ENCODE assay signal across 1 cellular context in the genomic region with DNA sequence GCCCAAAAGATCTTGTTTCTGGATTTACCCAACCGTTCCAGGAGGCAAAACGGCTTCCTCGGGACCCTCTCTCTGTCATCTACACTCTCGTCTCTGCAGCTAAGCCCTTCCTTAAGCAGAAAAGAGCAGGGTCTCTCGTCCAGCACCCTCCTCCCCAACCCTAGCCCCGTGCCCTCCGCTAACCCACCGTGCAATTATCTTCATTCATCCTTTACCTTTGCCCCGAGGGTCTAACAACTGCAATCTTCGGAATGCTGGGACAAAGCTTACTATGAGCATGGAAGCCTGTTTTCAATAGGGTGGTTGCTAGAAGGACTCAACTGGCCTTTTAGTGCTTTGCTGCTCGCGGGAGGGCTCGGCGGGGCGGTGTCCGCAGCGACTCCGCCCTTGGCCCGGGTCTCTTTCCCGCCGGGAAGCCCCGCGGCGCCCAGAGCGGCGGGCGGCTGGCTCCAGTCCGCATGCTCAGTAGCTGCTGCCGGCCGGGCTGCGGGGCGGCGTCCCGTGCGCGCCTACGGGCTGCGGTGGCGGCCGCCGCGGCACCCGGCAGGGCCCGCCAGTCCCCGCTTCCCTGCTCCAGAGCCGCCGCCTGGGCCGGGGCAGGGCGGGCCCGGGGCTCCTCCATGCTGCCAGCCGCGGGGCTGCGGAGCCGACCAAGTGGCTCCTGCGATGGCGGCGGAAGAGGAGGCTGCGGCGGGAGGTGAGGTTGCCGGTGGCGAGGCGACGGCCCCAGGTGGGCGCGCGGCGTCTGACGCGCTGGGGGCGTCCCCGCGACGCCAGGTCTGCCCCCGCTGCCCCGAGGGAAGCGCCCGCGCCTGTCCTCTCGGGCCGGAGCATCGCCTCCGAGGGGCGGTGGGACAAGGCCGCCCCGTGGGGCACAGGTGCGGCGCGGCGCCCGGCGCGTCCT.
TF ChIP-seq lines count a peak whose summit lies in the region.

BMAL2 (plus strand) TSS at position 430 of the 904 bp plus-strand sequence; CDS start at position 667, 237 bp downstream.

TF ChIP-seq in H1, 55 proteins besides CTCF, POLR2A, EP300 and RAD21 (continued from another document):
- TF ChIP-seq CBX8 (IDR thresholded peaks at IDR 0.05; ENCODE audit: borderline replicate concordance, low read depth, low read length) (no peak), RFX5 (IDR thresholded peaks at IDR 0.05; ENCODE audit: borderline replicate concordance, low read depth, low read length) (no peak), KDM1A (IDR thresholded peaks at IDR 0.05; ENCODE audit: borderline replicate concordance, low read length) (no peak), TBP (IDR thresholded peaks at IDR 0.05; ENCODE audit: low read depth, low read length) (no peak; the same call in none of the 2 replicates), JUN (IDR thresholded peaks at IDR 0.05; ENCODE audit: low read depth, low read length) (no peak), RBBP5 (IDR thresholded peaks at IDR 0.05; ENCODE audit: borderline replicate concordance, low read depth, low read length) (peak; percentile 92; the same call in 1 of the 2 replicates), POLR2AphosphoS5 (IDR thresholded peaks at IDR 0.05; ENCODE audit: low read depth, low read length) (peak; percentile 52), YY1 (IDR thresholded peaks at IDR 0.05; ENCODE audit: low read depth, low read length) (0 out of 2 replicates have a peak, but pooled peaks have one; percentile 44), FOSL1 (IDR thresholded peaks at IDR 0.05; ENCODE audit: insufficient read depth, low read depth, low read length) (no peak), EGR1 (IDR thresholded peaks at IDR 0.05; ENCODE audit: borderline replicate concordance, low read depth, low read length) (no peak), E2F6 (IDR thresholded peaks at IDR 0.05) (peak; percentile 60), BACH1 (IDR thresholded peaks at IDR 0.05; ENCODE audit: low read length) (no peak), ASH2L (IDR thresholded peaks at IDR 0.05; ENCODE audit: low read length) (no peak), KDM4A (IDR thresholded peaks at IDR 0.05; ENCODE audit: low read depth, low read length, severe bottlenecking) (peak; percentile 98), HDAC2 (IDR thresholded peaks at IDR 0.05; ENCODE audit: borderline replicate concordance in 1 of 2, low read depth in 2 of 2, low read length in 2 of 2) (no peak), SIN3A (conservative IDR thresholded peaks at IDR 0.05 in 1 of 2, IDR thresholded peaks at IDR 0.05 in 1 of 2; ENCODE audit: low read depth in 1 of 2, low read length in 2 of 2) (no peak; a peak in 1 of 4 replicates), PHF8 (conservative IDR thresholded peaks at IDR 0.05; ENCODE audit: low read depth, low read length) (peak; percentile 79), BCL11A (IDR thresholded peaks at IDR 0.05; ENCODE audit: low read depth in 2 of 2, low read length in 2 of 2) (no peak), MAFK (IDR thresholded peaks at IDR 0.05; ENCODE audit: low read depth, low read length) (no peak), TAF7 (optimal IDR thresholded peaks at IDR 0.05; ENCODE audit: borderline replicate concordance, low read depth, low read length) (peak; percentile 20), SP1 (IDR thresholded peaks at IDR 0.05; ENCODE audit: low read depth, low read length) (no peak), GTF2F1 (IDR thresholded peaks at IDR 0.05; ENCODE audit: borderline replicate concordance, low read depth, low read length) (no peak), SIRT6 (IDR thresholded peaks at IDR 0.05; ENCODE audit: low read length) (no peak), KDM5A (IDR thresholded peaks at IDR 0.05; ENCODE audit: low read length) (no peak), RNF2 (IDR thresholded peaks at IDR 0.05; ENCODE audit: borderline replicate concordance, low read depth, low read length, missing control alignments, poor library complexity, severe bottlenecking) (no peak), GABPA (IDR thresholded peaks at IDR 0.05; ENCODE audit: borderline replicate concordance, insufficient read depth, low read length) (no peak), EZH2 (IDR thresholded peaks at IDR 0.05; ENCODE audit: low read depth, low read length, severe bottlenecking) (no peak), SP4 (IDR thresholded peaks at IDR 0.05; ENCODE audit: low read length) (no peak), SAP30 (IDR thresholded peaks at IDR 0.05; ENCODE audit: insufficient read depth, insufficient replicate concordance, low read length) (no peak), CREB1 (IDR thresholded peaks at IDR 0.05) (peak; percentile 93), TAF1 (IDR thresholded peaks at IDR 0.05; ENCODE audit: low read depth, low read length) (peak; percentile 86), HDAC6 (IDR thresholded peaks at IDR 0.05; ENCODE audit: low read depth, low read length) (no peak), JUND (IDR thresholded peaks at IDR 0.05; ENCODE audit: low read length) (no peak), NANOG (IDR thresholded peaks at IDR 0.05; ENCODE audit: insufficient read depth, low read depth, low read length, poor library complexity, severe bottlenecking) (no peak), BRCA1 (IDR thresholded peaks at IDR 0.05; ENCODE audit: low read depth, low read length) (no peak), CEBPB (IDR thresholded peaks at IDR 0.05; ENCODE audit: low read depth, low read length) (no peak), CBX5 (IDR thresholded peaks at IDR 0.05; ENCODE audit: low read depth, low read length) (no peak), NRF1 (IDR thresholded peaks at IDR 0.05; ENCODE audit: low read depth, low read length) (no peak), SP2 (IDR thresholded peaks at IDR 0.05; ENCODE audit: low read length) (no peak), CHD1 (IDR thresholded peaks at IDR 0.05; ENCODE audit: low read depth, low read length) (no peak), SRF (IDR thresholded peaks at IDR 0.05; ENCODE audit: low read depth, low read length) (no peak), ZNF274 (IDR thresholded peaks at IDR 0.05; ENCODE audit: borderline replicate concordance, extremely low read depth, low read length) (no peak), SIX5 (IDR thresholded peaks at IDR 0.05; ENCODE audit: low read depth, low read length) (no peak), CHD2 (IDR thresholded peaks at IDR 0.05; ENCODE audit: low read length) (no peak)
- TF ChIP-seq, protein P1, sequence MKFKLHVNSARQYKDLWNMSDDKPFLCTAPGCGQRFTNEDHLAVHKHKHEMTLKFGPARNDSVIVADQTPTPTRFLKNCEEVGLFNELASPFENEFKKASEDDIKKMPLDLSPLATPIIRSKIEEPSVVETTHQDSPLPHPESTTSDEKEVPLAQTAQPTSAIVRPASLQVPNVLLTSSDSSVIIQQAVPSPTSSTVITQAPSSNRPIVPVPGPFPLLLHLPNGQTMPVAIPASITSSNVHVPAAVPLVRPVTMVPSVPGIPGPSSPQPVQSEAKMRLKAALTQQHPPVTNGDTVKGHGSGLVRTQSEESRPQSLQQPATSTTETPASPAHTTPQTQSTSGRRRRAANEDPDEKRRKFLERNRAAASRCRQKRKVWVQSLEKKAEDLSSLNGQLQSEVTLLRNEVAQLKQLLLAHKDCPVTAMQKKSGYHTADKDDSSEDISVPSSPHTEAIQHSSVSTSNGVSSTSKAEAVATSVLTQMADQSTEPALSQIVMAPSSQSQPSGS (IDR thresholded peaks at IDR 0.05; ENCODE audit: low read length): no peak
- TF ChIP-seq, protein P2, sequence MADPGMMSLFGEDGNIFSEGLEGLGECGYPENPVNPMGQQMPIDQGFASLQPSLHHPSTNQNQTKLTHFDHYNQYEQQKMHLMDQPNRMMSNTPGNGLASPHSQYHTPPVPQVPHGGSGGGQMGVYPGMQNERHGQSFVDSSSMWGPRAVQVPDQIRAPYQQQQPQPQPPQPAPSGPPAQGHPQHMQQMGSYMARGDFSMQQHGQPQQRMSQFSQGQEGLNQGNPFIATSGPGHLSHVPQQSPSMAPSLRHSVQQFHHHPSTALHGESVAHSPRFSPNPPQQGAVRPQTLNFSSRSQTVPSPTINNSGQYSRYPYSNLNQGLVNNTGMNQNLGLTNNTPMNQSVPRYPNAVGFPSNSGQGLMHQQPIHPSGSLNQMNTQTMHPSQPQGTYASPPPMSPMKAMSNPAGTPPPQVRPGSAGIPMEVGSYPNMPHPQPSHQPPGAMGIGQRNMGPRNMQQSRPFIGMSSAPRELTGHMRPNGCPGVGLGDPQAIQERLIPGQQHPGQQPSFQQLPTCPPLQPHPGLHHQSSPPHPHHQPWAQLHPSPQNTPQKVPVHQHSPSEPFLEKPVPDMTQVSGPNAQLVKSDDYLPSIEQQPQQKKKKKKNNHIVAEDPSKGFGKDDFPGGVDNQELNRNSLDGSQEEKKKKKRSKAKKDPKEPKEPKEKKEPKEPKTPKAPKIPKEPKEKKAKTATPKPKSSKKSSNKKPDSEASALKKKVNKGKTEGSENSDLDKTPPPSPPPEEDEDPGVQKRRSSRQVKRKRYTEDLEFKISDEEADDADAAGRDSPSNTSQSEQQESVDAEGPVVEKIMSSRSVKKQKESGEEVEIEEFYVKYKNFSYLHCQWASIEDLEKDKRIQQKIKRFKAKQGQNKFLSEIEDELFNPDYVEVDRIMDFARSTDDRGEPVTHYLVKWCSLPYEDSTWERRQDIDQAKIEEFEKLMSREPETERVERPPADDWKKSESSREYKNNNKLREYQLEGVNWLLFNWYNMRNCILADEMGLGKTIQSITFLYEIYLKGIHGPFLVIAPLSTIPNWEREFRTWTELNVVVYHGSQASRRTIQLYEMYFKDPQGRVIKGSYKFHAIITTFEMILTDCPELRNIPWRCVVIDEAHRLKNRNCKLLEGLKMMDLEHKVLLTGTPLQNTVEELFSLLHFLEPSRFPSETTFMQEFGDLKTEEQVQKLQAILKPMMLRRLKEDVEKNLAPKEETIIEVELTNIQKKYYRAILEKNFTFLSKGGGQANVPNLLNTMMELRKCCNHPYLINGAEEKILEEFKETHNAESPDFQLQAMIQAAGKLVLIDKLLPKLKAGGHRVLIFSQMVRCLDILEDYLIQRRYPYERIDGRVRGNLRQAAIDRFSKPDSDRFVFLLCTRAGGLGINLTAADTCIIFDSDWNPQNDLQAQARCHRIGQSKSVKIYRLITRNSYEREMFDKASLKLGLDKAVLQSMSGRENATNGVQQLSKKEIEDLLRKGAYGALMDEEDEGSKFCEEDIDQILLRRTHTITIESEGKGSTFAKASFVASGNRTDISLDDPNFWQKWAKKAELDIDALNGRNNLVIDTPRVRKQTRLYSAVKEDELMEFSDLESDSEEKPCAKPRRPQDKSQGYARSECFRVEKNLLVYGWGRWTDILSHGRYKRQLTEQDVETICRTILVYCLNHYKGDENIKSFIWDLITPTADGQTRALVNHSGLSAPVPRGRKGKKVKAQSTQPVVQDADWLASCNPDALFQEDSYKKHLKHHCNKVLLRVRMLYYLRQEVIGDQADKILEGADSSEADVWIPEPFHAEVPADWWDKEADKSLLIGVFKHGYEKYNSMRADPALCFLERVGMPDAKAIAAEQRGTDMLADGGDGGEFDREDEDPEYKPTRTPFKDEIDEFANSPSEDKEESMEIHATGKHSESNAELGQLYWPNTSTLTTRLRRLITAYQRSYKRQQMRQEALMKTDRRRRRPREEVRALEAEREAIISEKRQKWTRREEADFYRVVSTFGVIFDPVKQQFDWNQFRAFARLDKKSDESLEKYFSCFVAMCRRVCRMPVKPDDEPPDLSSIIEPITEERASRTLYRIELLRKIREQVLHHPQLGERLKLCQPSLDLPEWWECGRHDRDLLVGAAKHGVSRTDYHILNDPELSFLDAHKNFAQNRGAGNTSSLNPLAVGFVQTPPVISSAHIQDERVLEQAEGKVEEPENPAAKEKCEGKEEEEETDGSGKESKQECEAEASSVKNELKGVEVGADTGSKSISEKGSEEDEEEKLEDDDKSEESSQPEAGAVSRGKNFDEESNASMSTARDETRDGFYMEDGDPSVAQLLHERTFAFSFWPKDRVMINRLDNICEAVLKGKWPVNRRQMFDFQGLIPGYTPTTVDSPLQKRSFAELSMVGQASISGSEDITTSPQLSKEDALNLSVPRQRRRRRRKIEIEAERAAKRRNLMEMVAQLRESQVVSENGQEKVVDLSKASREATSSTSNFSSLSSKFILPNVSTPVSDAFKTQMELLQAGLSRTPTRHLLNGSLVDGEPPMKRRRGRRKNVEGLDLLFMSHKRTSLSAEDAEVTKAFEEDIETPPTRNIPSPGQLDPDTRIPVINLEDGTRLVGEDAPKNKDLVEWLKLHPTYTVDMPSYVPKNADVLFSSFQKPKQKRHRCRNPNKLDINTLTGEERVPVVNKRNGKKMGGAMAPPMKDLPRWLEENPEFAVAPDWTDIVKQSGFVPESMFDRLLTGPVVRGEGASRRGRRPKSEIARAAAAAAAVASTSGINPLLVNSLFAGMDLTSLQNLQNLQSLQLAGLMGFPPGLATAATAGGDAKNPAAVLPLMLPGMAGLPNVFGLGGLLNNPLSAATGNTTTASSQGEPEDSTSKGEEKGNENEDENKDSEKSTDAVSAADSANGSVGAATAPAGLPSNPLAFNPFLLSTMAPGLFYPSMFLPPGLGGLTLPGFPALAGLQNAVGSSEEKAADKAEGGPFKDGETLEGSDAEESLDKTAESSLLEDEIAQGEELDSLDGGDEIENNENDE (IDR thresholded peaks at IDR 0.05; ENCODE audit: insufficient replicate concordance, low read length): no peak
- TF ChIP-seq, protein P3, sequence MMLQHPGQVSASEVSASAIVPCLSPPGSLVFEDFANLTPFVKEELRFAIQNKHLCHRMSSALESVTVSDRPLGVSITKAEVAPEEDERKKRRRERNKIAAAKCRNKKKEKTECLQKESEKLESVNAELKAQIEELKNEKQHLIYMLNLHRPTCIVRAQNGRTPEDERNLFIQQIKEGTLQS (IDR thresholded peaks at IDR 0.05; ENCODE audit: insufficient read depth, low read depth, low read length): no peak
- TF ChIP-seq, protein P4, sequence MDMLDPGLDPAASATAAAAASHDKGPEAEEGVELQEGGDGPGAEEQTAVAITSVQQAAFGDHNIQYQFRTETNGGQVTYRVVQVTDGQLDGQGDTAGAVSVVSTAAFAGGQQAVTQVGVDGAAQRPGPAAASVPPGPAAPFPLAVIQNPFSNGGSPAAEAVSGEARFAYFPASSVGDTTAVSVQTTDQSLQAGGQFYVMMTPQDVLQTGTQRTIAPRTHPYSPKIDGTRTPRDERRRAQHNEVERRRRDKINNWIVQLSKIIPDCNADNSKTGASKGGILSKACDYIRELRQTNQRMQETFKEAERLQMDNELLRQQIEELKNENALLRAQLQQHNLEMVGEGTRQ (IDR thresholded peaks at IDR 0.05; ENCODE audit: low read length): no peak
- TF ChIP-seq, protein P5, sequence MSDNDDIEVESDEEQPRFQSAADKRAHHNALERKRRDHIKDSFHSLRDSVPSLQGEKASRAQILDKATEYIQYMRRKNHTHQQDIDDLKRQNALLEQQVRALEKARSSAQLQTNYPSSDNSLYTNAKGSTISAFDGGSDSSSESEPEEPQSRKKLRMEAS (IDR thresholded peaks at IDR 0.05): peak; percentile 38; the same call in 1 of the 2 replicates
